In genomic region chr12:71558445-71558844, GRCh38 we compare ENCODE assay signal across 18 cellular contexts.
"Had no signal": no experiment of that assay in that cellular context is flagged by ENCODE, and none has a peak within 500 bp of the region (broad histone marks: within the 10 kb centered on the region; RNA-seq: fewer than 3 reads in every experiment).

No MANE protein-coding gene starts in this region.

- H3K27me3 Mint-ChIP-seq: stimulated activated naive B cell treated with anti-CD40 and anti-IgM and Interleukin-4, amounts not matched to agents 10 μg/mL and 1 μg/mL and 100 μg/mL, for 72 hours had no signal

- H3K36me3 ChIP-seq: esophagus muscularis mucosa, neutrophil, tibial nerve, vagina had no signal

- H3K4me3 Mint-ChIP-seq: activated T-helper 17 cell treated with anti-CD3 and anti-CD28 coated beads, Interleukin-2, amount 50 U/mL, for 72 hours; memory B cell; natural killer cell; stimulated activated naive B cell treated with anti-CD40 and anti-IgM and Interleukin-4, amounts not matched to agents 10 μg/mL and 1 μg/mL and 100 μg/mL, for 72 hours; T-helper 2 cell treated with Interferon-gamma antibody and Interleukin-4, amounts not matched to agents 5 μg/mL and 100 μg/mL, for 36 hours had no signal

- H3K4me3 ChIP-seq: esophagus muscularis mucosa, tibial nerve, vagina had no signal

- H3K4me1 Mint-ChIP-seq: activated T-helper 17 cell treated with anti-CD3 and anti-CD28 coated beads, Interleukin-2, amount 50 U/mL, for 72 hours; memory B cell; natural killer cell had no signal

- H3K27me3 ChIP-seq: esophagus muscularis mucosa, neutrophil, tibial nerve, vagina had no signal

- H3K27ac ChIP-seq: esophagus muscularis mucosa, neutrophil, tibial nerve, vagina had no signal

- ATAC-seq: activated T-helper 17 cell treated with anti-CD3 and anti-CD28 coated beads, Interleukin-2, amount 50 U/mL, for 72 hours; left ventricle myocardium superior; natural killer cell had no signal

- H3K9me3 ChIP-seq: esophagus muscularis mucosa, neutrophil, tibial nerve, vagina had no signal

- H3K27ac Mint-ChIP-seq: activated T-helper 17 cell treated with anti-CD3 and anti-CD28 coated beads, Interleukin-2, amount 50 U/mL, for 72 hours; memory B cell; natural killer cell; stimulated activated naive B cell treated with anti-CD40 and anti-IgM and Interleukin-4, amounts not matched to agents 10 μg/mL and 1 μg/mL and 100 μg/mL, for 72 hours; T-helper 2 cell treated with Interferon-gamma antibody and Interleukin-4, amounts not matched to agents 5 μg/mL and 100 μg/mL, for 36 hours had no signal

- H3K9me3 Mint-ChIP-seq: activated T-helper 17 cell treated with anti-CD3 and anti-CD28 coated beads, Interleukin-2, amount 50 U/mL, for 72 hours; memory B cell; natural killer cell; T-helper 2 cell treated with Interferon-gamma antibody and Interleukin-4, amounts not matched to agents 5 μg/mL and 100 μg/mL, for 36 hours had no signal

- H3K4me1 ChIP-seq: esophagus muscularis mucosa, tibial nerve, vagina had no signal

- DNase-seq: activated CD4-positive, alpha-beta T cell treated with anti-CD3 and anti-CD28 coated beads, Interleukin-2, amount 50 U/mL, for 4 hours; activated CD4-positive, CD25-positive, alpha-beta regulatory T cell treated with anti-CD3 and anti-CD28 coated beads, Interleukin-2, amount 50 U/mL, for 72 hours; activated naive CD4-positive, alpha-beta T cell treated with Interleukin-2 at 50 U/mL for 16 hours; foreskin melanocyte; kidney glomerular epithelial cell; left ventricle myocardium superior; natural killer cell; stimulated activated CD4-positive, alpha-beta T cell treated with anti-CD3 and anti-CD28 coated beads, Interleukin-2, amount 100 ng/mL, for 48 hours; stimulated activated naive B cell treated with anti-CD40 and anti-IgM and Interleukin-4, amounts not matched to agents 10 μg/mL and 1 μg/mL and 100 μg/mL, for 72 hours; substantia nigra had no signal

- FAIRE-seq: colon had no signal

- H3K36me3 Mint-ChIP-seq: memory B cell; natural killer cell; stimulated activated naive B cell treated with anti-CD40 and anti-IgM and Interleukin-4, amounts not matched to agents 10 μg/mL and 1 μg/mL and 100 μg/mL, for 72 hours had no signal
